In the genomic region with DNA sequence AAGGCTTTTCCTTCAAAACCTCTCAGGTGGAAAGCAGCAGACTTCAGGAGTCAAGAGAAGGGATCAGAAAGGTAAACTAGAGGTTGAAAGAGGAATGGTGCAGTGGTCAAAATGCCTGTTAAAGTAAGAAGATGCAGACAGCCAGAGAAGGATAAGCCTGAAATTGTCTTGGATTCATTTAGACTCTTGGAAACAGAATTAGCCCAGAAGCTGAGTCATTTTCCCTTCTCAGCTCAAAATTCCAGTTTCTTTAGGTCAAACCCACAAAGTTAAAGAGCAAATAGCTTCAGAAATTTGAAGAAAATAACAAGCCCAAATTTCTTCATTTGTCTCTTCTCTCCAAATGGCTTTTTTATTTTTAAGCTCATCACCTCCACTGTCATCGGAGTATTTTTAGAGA, we compare ENCODE assay signal across 21 cellular contexts.
DNase-seq lines count a peak whose midpoint lies in the region; ATAC-seq and TF ChIP-seq lines count a peak whose summit lies in the region.
"Had no signal": no experiment of that assay in that cellular context is flagged by ENCODE, and none has a peak within 500 bp of the region (broad histone marks: within the 10 kb centered on the region; RNA-seq: fewer than 3 reads in every experiment).

No MANE protein-coding gene starts in this region.

- H3K4me1 ChIP-seq in stomach smooth muscle (ENCODE audit: control insufficient read depth, insufficient read depth, low read length) = peaks cover 53% of the 10 kb centered on the region
- H3K4me1 ChIP-seq: testis had no signal

- peak; percentile 59 for DNase-seq in GM03348 (ENCODE audit: low spot score)
- no peak for DNase-seq in caudate nucleus (lab: John Stamatoyannopoulos, UW)
- DNase-seq in fibroblast of the aortic adventitia (ENCODE audit: low read depth) = peak; percentile 53
- DNase-seq in midbrain (lab: John Stamatoyannopoulos, UW) = no peak
- DNase-seq in RPMI8226 = no peak
- DNase-seq in osteocyte (ENCODE audit: extremely low spot score, unreplicated experiment) = no peak
- DNase-seq: DMS79 treated with DMSO at 0.1 percent for 48 hours; hippocampal formation; Karpas-422; NCI-H2081 treated with DMSO at 0.1 percent for 48 hours; NCI-H524; nephron progenitor cell; small intestine; stimulated activated CD4-positive, alpha-beta T cell treated with anti-CD3 and anti-CD28 coated beads, Interleukin-4, amount 100 ng/mL, for 4 hours; T1000; testis had no signal

- H3K4me1 Mint-ChIP-seq in osteocyte (ENCODE audit: unreplicated experiment) = no peaks in the 10 kb centered on the region
- H3K4me1 Mint-ChIP-seq: nephron progenitor cell had no signal

- H3K4me3 ChIP-seq in fibroblast of the aortic adventitia (ENCODE audit: low read depth, low read length) (no peak overlapping the region), stomach smooth muscle (ENCODE audit: low read length in 2 of 2) (no peak overlapping the region)
- H3K4me3 ChIP-seq: testis had no signal

- no peak overlapping the region for H3K4me3 Mint-ChIP-seq in osteocyte (ENCODE audit: unreplicated experiment)
- H3K4me3 Mint-ChIP-seq: activated naive CD8-positive, alpha-beta T cell; activated T-helper 1 cell treated with anti-CD3 and anti-CD28 coated beads, Interleukin-12 subunit alpha, Interleukin-12 subunit beta, Interleukin-2, Interleukin-4 antibody, amounts not matched to agents 30 ng/mL and 10 ng/mL and 1 ng/mL, durations not matched to agents 14 hours and 24 hours and 36 hours; nephron progenitor cell had no signal

- H3K27ac Mint-ChIP-seq in osteocyte (ENCODE audit: unreplicated experiment) = no peak overlapping the region
- H3K27ac Mint-ChIP-seq: activated naive CD8-positive, alpha-beta T cell; activated T-helper 1 cell treated with anti-CD3 and anti-CD28 coated beads, Interleukin-12 subunit alpha, Interleukin-12 subunit beta, Interleukin-2, Interleukin-4 antibody, amounts not matched to agents 30 ng/mL and 10 ng/mL and 1 ng/mL, durations not matched to agents 14 hours and 24 hours and 36 hours; nephron progenitor cell had no signal

- H3K27me3 Mint-ChIP-seq in osteocyte (ENCODE audit: unreplicated experiment) = no peaks in the 10 kb centered on the region
- H3K27me3 Mint-ChIP-seq: activated naive CD8-positive, alpha-beta T cell had no signal

- H3K36me3 Mint-ChIP-seq in osteocyte (ENCODE audit: unreplicated experiment) = peaks cover 23% of the 10 kb centered on the region

- TF ChIP-seq CTCF in fibroblast of the aortic adventitia (IDR thresholded peaks at IDR 0.05; ENCODE audit: insufficient read depth, low read length) = no peak
- no peak for TF ChIP-seq CTCF in osteocyte (IDR thresholded peaks at IDR 0.05)

- no peaks in the 10 kb centered on the region for H3K27me3 ChIP-seq in stomach smooth muscle (ENCODE audit: control insufficient read depth in 1 of 2, insufficient read depth in 2 of 2, low read length in 2 of 2)
- H3K27me3 ChIP-seq: testis had no signal

- no peaks in the 10 kb centered on the region for H3K9me3 Mint-ChIP-seq in osteocyte (ENCODE audit: unreplicated experiment)
- H3K9me3 Mint-ChIP-seq: activated T-helper 1 cell treated with anti-CD3 and anti-CD28 coated beads, Interleukin-12 subunit alpha, Interleukin-12 subunit beta, Interleukin-2, Interleukin-4 antibody, amounts not matched to agents 30 ng/mL and 10 ng/mL and 1 ng/mL, durations not matched to agents 14 hours and 24 hours and 36 hours; nephron progenitor cell had no signal

- peak overlapping the region; percentile 53 for H3K27ac ChIP-seq in caudate nucleus (ENCODE audit: low read depth, low read length)
- peak overlapping the region; percentile 97 for H3K27ac ChIP-seq in stomach smooth muscle (ENCODE audit: low read length)
- H3K27ac ChIP-seq: testis had no signal

- H3K9me3 ChIP-seq in stomach smooth muscle (ENCODE audit: control insufficient read depth in 2 of 2, low read length in 2 of 2) = no peaks in the 10 kb centered on the region
- H3K9me3 ChIP-seq: testis had no signal

- peaks cover 35 to 41% of the 10 kb centered on the region in 2 donors for H3K36me3 ChIP-seq in stomach smooth muscle (ENCODE audit: control insufficient read depth in 2 of 2, insufficient read depth in 2 of 2, low read length in 2 of 2)

- ATAC-seq in HG02588 (IDR thresholded peaks at IDR 0.05; ENCODE audit: unreplicated experiment) = no peak
- ATAC-seq: activated CD4-positive, CD25-positive, alpha-beta regulatory T cell treated with anti-CD3 and anti-CD28 coated beads, Interleukin-2, amount 50 U/mL, for 24 hours had no signal

- peak overlapping the region; percentile 7 to 52 for H3K9ac ChIP-seq in stomach smooth muscle (ENCODE audit: low read length in 2 of 2)

Comparison
In these comparisons a context has a peak if more than half of its experiments do, and no peak if none do; other contexts are left out.
1. DNase-seq: peak in GM03348 (single experiment) and fibroblast of the aortic adventitia (single experiment); none in caudate nucleus (0 of 61), midbrain (single experiment), RPMI8226 (single experiment) and osteocyte (single experiment).